In genomic region chr19:3679138-3679537, GRCh38 we compare ENCODE assay signal across 19 cellular contexts. TPM values are rescaled to one million over a fixed set of nuclear protein-coding genes. Genes with fewer than 3 reads are reported as not detected.
DNase-seq lines count a peak whose midpoint lies in the region; ATAC-seq and TF ChIP-seq lines count a peak whose summit lies in the region.
"Had no signal": no experiment of that assay in that cellular context is flagged by ENCODE, and none has a peak within 500 bp of the region (broad histone marks: within the 10 kb centered on the region; RNA-seq: fewer than 3 reads in every experiment).

No MANE protein-coding gene starts in this region.

- no peak overlapping the region for H3K4me3 ChIP-seq in right atrium auricular region
- no peak overlapping the region for H3K4me3 ChIP-seq in HEK293 (ENCODE audit: low read depth, low read length)
- no peak overlapping the region for H3K4me3 ChIP-seq in mesenchymal stem cell (ENCODE audit: insufficient read depth in 1 of 2, low read depth in 1 of 2, low read length in 2 of 2)
- H3K4me3 ChIP-seq in hepatocyte, result no peak overlapping the region
- H3K4me3 ChIP-seq: A549 had no signal

- no peak overlapping the region for H3K14ac ChIP-seq in mesenchymal stem cell (ENCODE audit: low read length in 2 of 2)

- peaks cover 35% of the 10 kb centered on the region for H3K79me2 ChIP-seq in hepatocyte

- POLR2A ChIA-PET in HEK293 (lab: Yijun Ruan, JAX), result no interaction called here

- no peaks in the 10 kb centered on the region for H4K20me1 ChIP-seq in hepatocyte (ENCODE audit: insufficient read depth, poor library complexity, severe bottlenecking)

- peaks cover 19% of the 10 kb centered on the region for H3K79me1 ChIP-seq in mesenchymal stem cell (replicated peaks; ENCODE audit: low read length, poor library complexity, severe bottlenecking)

- no peak overlapping the region for H2BK15ac ChIP-seq in mesenchymal stem cell (ENCODE audit: low read depth, poor library complexity, severe bottlenecking)

- no peak overlapping the region for H3K18ac ChIP-seq in mesenchymal stem cell (ENCODE audit: low read depth in 1 of 2, low read length in 2 of 2)

- peaks cover 0 to 16% of the 10 kb centered on the region in 2 donors for H3K4me1 ChIP-seq in right atrium auricular region
- H3K4me1 ChIP-seq in HEK293 (ENCODE audit: control insufficient read depth, insufficient read depth, low read length), result no peaks in the 10 kb centered on the region
- peaks cover 54% of the 10 kb centered on the region for H3K4me1 ChIP-seq in mesenchymal stem cell (ENCODE audit: control insufficient read depth, insufficient read depth, low read depth, low read length)
- H3K4me1 ChIP-seq in hepatocyte (ENCODE audit: insufficient read depth), result peaks cover 9% of the 10 kb centered on the region
- H3K4me1 ChIP-seq: Caco-2 had no signal

- peak overlapping the region; percentile 68 for H2AK5ac ChIP-seq in mesenchymal stem cell (ENCODE audit: low read length, severe bottlenecking)

- H2AFZ ChIP-seq in mesenchymal stem cell (ENCODE audit: low read depth, low read length) (no peak overlapping the region), hepatocyte (no peak overlapping the region)

- no peaks in the 10 kb centered on the region for H3K27me3 ChIP-seq in right atrium auricular region
- H3K27me3 ChIP-seq in mesenchymal stem cell (ENCODE audit: control insufficient read depth in 1 of 2, insufficient read depth in 1 of 2, low read length in 2 of 2), result no peaks in the 10 kb centered on the region
- no peaks in the 10 kb centered on the region for H3K27me3 ChIP-seq in hepatocyte

- H4K8ac ChIP-seq in mesenchymal stem cell (ENCODE audit: low read length), result no peak overlapping the region

- no peak overlapping the region for H2BK5ac ChIP-seq in mesenchymal stem cell (ENCODE audit: low read depth, low read length, poor library complexity, severe bottlenecking)

- H2BK12ac ChIP-seq in mesenchymal stem cell (ENCODE audit: low read length in 2 of 2), result no peak overlapping the region

- H3K36me3 ChIP-seq in right atrium auricular region (peaks cover 7% of the 10 kb centered on the region), HEK293 (ENCODE audit: control insufficient read depth in 2 of 2, insufficient read depth in 1 of 2, low read length in 2 of 2) (peaks cover 0 to 2% of the 10 kb centered on the region in 2 experiments; a peak in 2 of 3 replicates), mesenchymal stem cell (ENCODE audit: control insufficient read depth in 1 of 2, insufficient read depth in 2 of 2, low read depth in 1 of 2, low read length in 2 of 2) (peaks cover 10 to 46% of the 10 kb centered on the region in 2 experiments), hepatocyte (replicated peaks; ENCODE audit: insufficient read depth, low read depth) (no peaks in the 10 kb centered on the region)

- DNase-seq in left ventricle myocardium superior, result peak; percentile 29
- no peak for DNase-seq in right atrium auricular region (ENCODE audit: low spot score)
- no peak for DNase-seq in mesenchymal stem cell
- no peak for DNase-seq in AG08395 (ENCODE audit: low spot score)
- no peak for DNase-seq in hepatocyte (ENCODE audit: low spot score)
- DNase-seq: 8988T; ACHN; Caco-2; CD4-positive, CD25-positive, alpha-beta regulatory T cell; CD8-positive, alpha-beta T cell; DMS153; DND-41; GOT3; H7; HCEC 1CT had no signal

- 94% methylated on average over 12 of the region's 12 CpGs for WGBS in mesenchymal stem cell
- 97% methylated on average over 10 of the region's 12 CpGs for WGBS in hepatocyte (ENCODE audit: low lambda C conversion rate, missing lambda C conversion rate)

- intact Hi-C loops in left ventricle myocardium superior (cut with micrococcal nuclease), result no loop called here

- TF ChIP-seq CTCF in right atrium auricular region (IDR thresholded peaks at IDR 0.05), result no peak
- no peak for TF ChIP-seq CTCF in HEK293 (tag by site-specific recombination; IDR thresholded peaks at IDR 0.05)
- TF ChIP-seq CTCF in hepatocyte (IDR thresholded peaks at IDR 0.05; ENCODE audit: poor library complexity), result no peak

- peaks cover 0 to under 1% of the 10 kb centered on the region in 2 donors for H3K9me3 ChIP-seq in right atrium auricular region
- no peaks in the 10 kb centered on the region for H3K9me3 ChIP-seq in HEK293 (ENCODE audit: control insufficient read depth, insufficient read depth, low read depth, low read length)
- no peaks in the 10 kb centered on the region for H3K9me3 ChIP-seq in mesenchymal stem cell (ENCODE audit: control insufficient read depth, low read length)
- no peaks in the 10 kb centered on the region for H3K9me3 ChIP-seq in hepatocyte (ENCODE audit: low read depth)
- H3K9me3 ChIP-seq: A549 had no signal

- no peaks in the 10 kb centered on the region for H3K9me2 ChIP-seq in hepatocyte (replicated peaks; ENCODE audit: insufficient read depth)

- H3K23ac ChIP-seq in mesenchymal stem cell (ENCODE audit: low read length in 2 of 2), result no peak overlapping the region

- H3K27ac ChIP-seq in right atrium auricular region (no peak overlapping the region), HEK293 (ENCODE audit: extremely low read depth, low read depth, low read length) (no peak overlapping the region), mesenchymal stem cell (ENCODE audit: low read length, poor library complexity, severe bottlenecking) (no peak overlapping the region), hepatocyte (no peak overlapping the region)
- H3K27ac ChIP-seq: A549, C4-2B had no signal

- CTCF ChIA-PET in HEK293 (lab: Yijun Ruan, JAX), result no interaction called here

- H2BK120ac ChIP-seq in mesenchymal stem cell (ENCODE audit: low read depth, low read length), result no peak overlapping the region

- H3K4me2 ChIP-seq in mesenchymal stem cell (ENCODE audit: low read length, poor library complexity, severe bottlenecking), result no peak overlapping the region
- no peak overlapping the region for H3K4me2 ChIP-seq in hepatocyte
- H3K4me2 ChIP-seq: A549 had no signal

- no peak overlapping the region for H4K91ac ChIP-seq in mesenchymal stem cell (ENCODE audit: low read length)

- ATAC-seq in left ventricle myocardium superior, result no peak
- ATAC-seq: A549; CD8-positive, alpha-beta T cell had no signal

- no peak overlapping the region for H3K4ac ChIP-seq in mesenchymal stem cell (ENCODE audit: low read depth in 1 of 2, low read length in 2 of 2)

- H3K9ac ChIP-seq in mesenchymal stem cell (ENCODE audit: low read length), result no peak overlapping the region

TF ChIP-seq in HEK293, 187 proteins besides CTCF, POLR2A, EP300 and RAD21 (continues in another document):
- no peak for TF ChIP-seq ZNF274 (IDR thresholded peaks at IDR 0.05; ENCODE audit: low read length)
- TF ChIP-seq ZNF274 (tag by site-specific recombination; IDR thresholded peaks at IDR 0.05; ENCODE audit: borderline replicate concordance), result no peak
- no peak for TF ChIP-seq SETDB1 (IDR thresholded peaks at IDR 0.05; ENCODE audit: insufficient read length, low read length)
- TF ChIP-seq ZNF37A (tag by site-specific recombination; IDR thresholded peaks at IDR 0.05), result no peak

RNA-seq across cellular contexts. Expression of gene PIP5K1C, which starts 21.1 kb away (rescaled TPM):
- total RNA-seq in left ventricle myocardium superior (34.7 TPM), right atrium auricular region (10 to 100 TPM; 31.3 to 45.8 TPM), hepatocyte (13.7 and 20.7 TPM in 2 replicates)
- 52.2 TPM for polyA plus RNA-seq in mesenchymal stem cell (2013, experiment 1 of 2)
- 51.8 TPM for polyA plus RNA-seq in mesenchymal stem cell (2013, experiment 2 of 2)
- polyA plus RNA-seq in hepatocyte, result 33.5 and 37.1 TPM in 2 replicates

RNA-seq across cellular contexts. Expression of gene TJP3, which starts 29.0 kb away (rescaled TPM):
- total RNA-seq in left ventricle myocardium superior, result 0.22 TPM
- 1 to 10 TPM in 1 of 2 donors, not detected in 1; 1.1 TPM for total RNA-seq in right atrium auricular region
- polyA plus RNA-seq in mesenchymal stem cell (2013, experiment 1 of 2), result not detected
- polyA plus RNA-seq in mesenchymal stem cell (2013, experiment 2 of 2), result not detected
- total RNA-seq in hepatocyte, result 23.7 and 24.4 TPM in 2 replicates
- polyA plus RNA-seq in hepatocyte, result 49.2 and 56.9 TPM in 2 replicates
- polyA plus RNA-seq: BJ had no signal

RNA-seq across cellular contexts. Expression of gene CACTIN, which starts 52.5 kb away (rescaled TPM):
- total RNA-seq in left ventricle myocardium superior (13.5 TPM), right atrium auricular region (10 to 100 TPM; 11.2 to 22.8 TPM), hepatocyte (15.5 and 18.3 TPM in 2 replicates)
- polyA plus RNA-seq in mesenchymal stem cell (2013, experiment 1 of 2), result 16.6 TPM
- polyA plus RNA-seq in mesenchymal stem cell (2013, experiment 2 of 2), result 16.4 TPM
- 15.7 and 18.3 TPM in 2 replicates for polyA plus RNA-seq in hepatocyte

Comparison
In these comparisons a context has a peak if more than half of its experiments do, and no peak if none do; other contexts are left out.
1. RNA of gene TJP3, which starts 29.0 kb away (total RNA-seq): 23.7 to 24.4 TPM in hepatocyte; 1.1 TPM in right atrium auricular region and 0.22 TPM in left ventricle myocardium superior (single experiment); every median in the first group is over 10 times any median in the second.